31 cellular contexts compared by ENCODE assay signal in the genomic region with DNA sequence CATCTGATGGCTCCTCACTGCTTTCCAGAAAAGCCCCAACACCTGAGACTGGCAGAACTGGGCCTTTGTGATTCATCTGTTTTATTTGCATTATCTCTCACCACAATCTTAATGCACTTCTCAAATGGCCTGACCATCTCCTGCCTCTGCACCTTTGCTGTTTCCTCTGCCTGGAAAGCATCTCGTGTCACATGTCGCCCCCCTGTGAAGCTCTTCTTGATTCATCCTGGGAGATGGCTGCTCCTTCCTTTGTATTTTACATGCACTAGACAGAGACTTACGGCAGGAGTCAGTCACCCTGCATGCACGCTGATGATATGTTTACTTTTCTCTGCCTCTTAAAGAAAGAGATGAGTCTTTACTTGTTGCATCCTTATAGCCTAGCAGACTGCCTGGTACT. TPM values are rescaled to one million over a fixed set of nuclear protein-coding genes. Genes with fewer than 3 reads are reported as not detected.
DNase-seq lines count a peak whose midpoint lies in the region; ATAC-seq and TF ChIP-seq lines count a peak whose summit lies in the region.
"Had no signal": no experiment of that assay in that cellular context is flagged by ENCODE, and none has a peak within 500 bp of the region (broad histone marks: within the 10 kb centered on the region; RNA-seq: fewer than 3 reads in every experiment).

No MANE protein-coding gene starts in this region.

- intact Hi-C loops in Caco-2 (cut with micrococcal nuclease; ENCODE audit: unreplicated experiment): loop anchor here (10.0 kb wide), 1 partner anchor 990 kb away; the partner anchor contains the start of gene MLLT6

- peak overlapping the region; percentile 31 for H3K27ac Mint-ChIP-seq in Caco-2 (ENCODE audit: unreplicated experiment)
- no peak overlapping the region for H3K27ac Mint-ChIP-seq in T-helper 2 cell treated with Interferon-gamma antibody and Interleukin-4, amounts not matched to agents 5 μg/mL and 100 μg/mL, for 36 hours
- H3K27ac Mint-ChIP-seq: activated naive CD4-positive, alpha-beta T cell treated with anti-CD3 and anti-CD28 coated beads, Interleukin-2, amount 50 U/mL, for 24 hours; activated T-helper 2 cell treated with anti-CD3 and anti-CD28 coated beads, Interferon-gamma antibody, Interleukin-2, Interleukin-4, amounts not matched to agents 10 μg/mL and 5 μg/mL and 100 μg/mL, durations not matched to agents 14 hours and 24 hours and 36 hours; H9; stimulated activated effector memory CD8-positive, alpha-beta T cell treated with anti-CD3 and anti-CD28 coated beads, Interleukin-12 subunit alpha, Interleukin-12 subunit beta, amount 100 ng/mL, for 72 hours had no signal

- H3K9me3 ChIP-seq in Caco-2: no peaks in the 10 kb centered on the region
- no peaks in the 10 kb centered on the region for H3K9me3 ChIP-seq in RWPE2 (ENCODE audit: severe bottlenecking)
- H3K9me3 ChIP-seq: heart right ventricle, right lobe of liver had no signal

- peaks cover 38% of the 10 kb centered on the region for H3K4me1 Mint-ChIP-seq in Caco-2 (ENCODE audit: low read depth, unreplicated experiment)
- H3K4me1 Mint-ChIP-seq in T-helper 2 cell treated with Interferon-gamma antibody and Interleukin-4, amounts not matched to agents 5 μg/mL and 100 μg/mL, for 36 hours (ENCODE audit: low read depth): peaks cover 8% of the 10 kb centered on the region
- H3K4me1 Mint-ChIP-seq: stimulated activated effector memory CD8-positive, alpha-beta T cell treated with anti-CD3 and anti-CD28 coated beads, Interleukin-12 subunit alpha, Interleukin-12 subunit beta, amount 100 ng/mL, for 72 hours had no signal

- H3K27me3 Mint-ChIP-seq in Caco-2 (ENCODE audit: insufficient read depth, unreplicated experiment): no peaks in the 10 kb centered on the region
- H3K27me3 Mint-ChIP-seq in T-helper 2 cell treated with Interferon-gamma antibody and Interleukin-4, amounts not matched to agents 5 μg/mL and 100 μg/mL, for 36 hours (ENCODE audit: low read depth): peaks cover 38% of the 10 kb centered on the region

- TF ChIP-seq CTCF in Caco-2 (IDR thresholded peaks at IDR 0.05; ENCODE audit: insufficient read depth in 1 of 2, low read depth in 1 of 2, low read length in 1 of 2, severe bottlenecking in 1 of 2, unreplicated experiment in 1 of 2) (no peak), RWPE2 (IDR thresholded peaks at IDR 0.05; ENCODE audit: poor library complexity, severe bottlenecking) (peak; percentile 20), GM10248 (IDR thresholded peaks at IDR 0.05; ENCODE audit: control extremely low read depth, extremely low read depth, low read depth, missing control alignments) (no peak)

- H3K27me3 ChIP-seq in Caco-2 (replicated peaks; ENCODE audit: control insufficient read depth, insufficient read depth, low read length) (no peaks in the 10 kb centered on the region), RWPE2 (ENCODE audit: insufficient read depth, poor library complexity, severe bottlenecking) (no peaks in the 10 kb centered on the region)
- H3K27me3 ChIP-seq: right lobe of liver had no signal

- no peak overlapping the region for H3K4me3 ChIP-seq in Caco-2 (ENCODE audit: low read depth, low read length)
- no peak overlapping the region for H3K4me3 ChIP-seq in RWPE2 (ENCODE audit: severe bottlenecking)
- H3K4me3 ChIP-seq: heart right ventricle, right lobe of liver had no signal

- peak; percentile 66 for ATAC-seq in RWPE2 (ENCODE audit: low read depth)
- ATAC-seq in GM19023 (IDR thresholded peaks at IDR 0.05; ENCODE audit: unreplicated experiment): no peak
- ATAC-seq: activated CD4-positive, CD25-positive, alpha-beta regulatory T cell treated with anti-CD3 and anti-CD28 coated beads, Interleukin-2, amount 50 U/mL, for 24 hours; esophagus mucosa; heart right ventricle; left cardiac atrium; right lobe of liver; stimulated activated effector memory CD8-positive, alpha-beta T cell treated with anti-CD3 and anti-CD28 coated beads, Interleukin-12 subunit alpha, Interleukin-12 subunit beta, amount 100 ng/mL, for 72 hours had no signal

- DNase-seq in Caco-2 (no peak), HT1080 (ENCODE audit: low read depth) (peak; percentile 44), RWPE2 (ENCODE audit: low spot score) (no peak), kidney tubule cell (ENCODE audit: low spot score) (peak; percentile 58), GM10248 (ENCODE audit: extremely low spot score) (no peak), NCI-H2081 treated with DMSO at 0.1 percent for 48 hours (lab: John Stamatoyannopoulos, UW) (no peak)
- DNase-seq in T-helper 2 cell treated with Interferon-gamma antibody and Interleukin-4, amounts not matched to agents 5 μg/mL and 100 μg/mL, for 36 hours (ENCODE audit: low spot score): no peak
- DNase-seq: activated CD4-positive, alpha-beta T cell treated with anti-CD3 and anti-CD28 coated beads, Interleukin-2, amount 50 U/mL, for 48 hours; amygdala; foreskin fibroblast; H9; heart right ventricle; Kasumi-1; left cardiac atrium; NCI-H1694; NCI-H2227 treated with DMSO at 0.1 percent for 48 hours; posterior cingulate gyrus; right lobe of liver; stimulated activated CD4-positive, alpha-beta T cell treated with anti-CD3 and anti-CD28 coated beads, Interleukin-4, amount 100 ng/mL, for 1 hour; substantia nigra; T-helper 1 cell had no signal

- H3K36me3 Mint-ChIP-seq in Caco-2 (ENCODE audit: insufficient read depth, unreplicated experiment): peaks cover 58% of the 10 kb centered on the region
- H3K36me3 Mint-ChIP-seq in T-helper 2 cell treated with Interferon-gamma antibody and Interleukin-4, amounts not matched to agents 5 μg/mL and 100 μg/mL, for 36 hours (ENCODE audit: low read depth): no peaks in the 10 kb centered on the region
- H3K36me3 Mint-ChIP-seq: activated naive CD4-positive, alpha-beta T cell treated with anti-CD3 and anti-CD28 coated beads, Interleukin-2, amount 50 U/mL, for 24 hours; CD14-positive monocyte; stimulated activated effector memory CD8-positive, alpha-beta T cell treated with anti-CD3 and anti-CD28 coated beads, Interleukin-12 subunit alpha, Interleukin-12 subunit beta, amount 100 ng/mL, for 72 hours had no signal

- no peaks in the 10 kb centered on the region for H3K9me3 Mint-ChIP-seq in Caco-2 (ENCODE audit: unreplicated experiment)
- no peaks in the 10 kb centered on the region for H3K9me3 Mint-ChIP-seq in T-helper 2 cell treated with Interferon-gamma antibody and Interleukin-4, amounts not matched to agents 5 μg/mL and 100 μg/mL, for 36 hours
- H3K9me3 Mint-ChIP-seq: activated naive CD4-positive, alpha-beta T cell treated with anti-CD3 and anti-CD28 coated beads, Interleukin-2, amount 50 U/mL, for 24 hours; activated T-helper 2 cell treated with anti-CD3 and anti-CD28 coated beads, Interferon-gamma antibody, Interleukin-2, Interleukin-4, amounts not matched to agents 10 μg/mL and 5 μg/mL and 100 μg/mL, durations not matched to agents 14 hours and 24 hours and 36 hours; H9; stimulated activated effector memory CD8-positive, alpha-beta T cell treated with anti-CD3 and anti-CD28 coated beads, Interleukin-12 subunit alpha, Interleukin-12 subunit beta, amount 100 ng/mL, for 72 hours had no signal

- BruUV-seq in Caco-2 (replicated peaks; lab: Mats Ljungman, UMichigan): no TSS peak

- H3K27ac ChIP-seq in RWPE2 (ENCODE audit: poor library complexity, severe bottlenecking): no peak overlapping the region
- H3K27ac ChIP-seq: heart right ventricle had no signal

- H3K4me1 ChIP-seq in Caco-2: peaks cover 44% of the 10 kb centered on the region
- H3K4me1 ChIP-seq in RWPE2 (ENCODE audit: insufficient read depth, poor library complexity, severe bottlenecking): peaks cover 5% of the 10 kb centered on the region

- CTCF ChIA-PET in Caco-2 (lab: Charles Lee) (no interaction called here), GM10248 (lab: Yijun Ruan, JAX) (interaction anchor here (0.8 kb wide), 1 partner anchor 9 kb away, joined by 3 read pairs; no protein-coding TSS in a partner anchor)

- H3K4me3 Mint-ChIP-seq in Caco-2 (ENCODE audit: unreplicated experiment): no peak overlapping the region
- H3K4me3 Mint-ChIP-seq in T-helper 2 cell treated with Interferon-gamma antibody and Interleukin-4, amounts not matched to agents 5 μg/mL and 100 μg/mL, for 36 hours: no peak overlapping the region
- H3K4me3 Mint-ChIP-seq: activated naive CD4-positive, alpha-beta T cell treated with anti-CD3 and anti-CD28 coated beads, Interleukin-2, amount 50 U/mL, for 24 hours; CD14-positive monocyte; H9; neural crest cell; stimulated activated effector memory CD8-positive, alpha-beta T cell treated with anti-CD3 and anti-CD28 coated beads, Interleukin-12 subunit alpha, Interleukin-12 subunit beta, amount 100 ng/mL, for 72 hours had no signal

- POLR2A ChIA-PET in Caco-2 (lab: Charles Lee): no interaction called here
- POLR2A ChIA-PET in GM10248 (lab: Yijun Ruan, JAX): no interaction called here

- H3K36me3 ChIP-seq in Caco-2 (ENCODE audit: control insufficient read depth, insufficient read depth, low read length) (peaks cover 2% of the 10 kb centered on the region; the same call in 1 of the 2 replicates), RWPE2 (ENCODE audit: low read depth) (no peaks in the 10 kb centered on the region)
- H3K36me3 ChIP-seq: heart right ventricle, right lobe of liver had no signal

RNA-seq across cellular contexts. Expression of gene HNF1B, which starts 30.0 kb away (rescaled TPM):
- 36.9 TPM in 2 replicates for total RNA-seq in Caco-2 (2022)
- not detected in 2 replicates for total RNA-seq in HT1080 (2014; rRNA removed; shearing (Covaris generic))
- polyA plus RNA-seq in HT1080 (2015; cell fraction: cytosol; rRNA removed): 0.02 and 0.05 TPM in 2 replicates
- 0.14 TPM in 1 of 2 replicates, not detected in the other for polyA plus RNA-seq in HT1080 (2015; cell fraction: nucleus; rRNA removed)
- total RNA-seq: cardiac septum, Daoy, esophagus mucosa, H9, heart right ventricle, left cardiac atrium, neural crest cell had no signal
- polyA plus RNA-seq: CD14-positive monocyte, heart right ventricle had no signal

Comparison
In these comparisons a context has a peak if more than half of its experiments do, and no peak if none do; other contexts are left out.
1. DNase-seq: peak in HT1080 (single experiment) and kidney tubule cell (single experiment); none in Caco-2 (0 of 2), RWPE2 (single experiment), T-helper 2 cell treated with Interferon-gamma antibody and Interleukin-4, amounts not matched to agents 5 μg/mL and 100 μg/mL, for 36 hours (single experiment), GM10248 (single experiment) and NCI-H2081 treated with DMSO at 0.1 percent for 48 hours (single experiment).
2. RNA of gene HNF1B, which starts 30.0 kb away (total RNA-seq): 36.9 TPM in Caco-2; not detected in HT1080; every median in the first group is over 10 times any median in the second.